Comparison of ENCODE assay signal across 8 cellular contexts in genomic region chr12:69738351-69739286, GRCh38. TPM values are rescaled to one million over a fixed set of nuclear protein-coding genes. Genes with fewer than 3 reads are reported as not detected.
DNase-seq lines count a peak whose midpoint lies in the region; TF ChIP-seq lines count a peak whose summit lies in the region.

TSS of gene RAB3IP (plus strand) at chr12:69738860. CDS start at chr12:69755409, 16,549 bp downstream.

- H3K4me3 ChIP-seq in GM08714 (ENCODE audit: low read length) (peak within 1 kb of the TSS; percentile 76), MG63 (peak within 1 kb of the TSS; percentile 63), SK-N-MC (peak within 1 kb of the TSS; percentile 97), thyroid gland (replicated peaks in 1 of 3) (peak within 1 kb of the TSS; percentile 54 to 96 (median 88))

- H3K27ac ChIP-seq in SK-N-MC (no peak within 1 kb of the TSS), thyroid gland (peak within 1 kb of the TSS; percentile 81 to 89 (median 87))

- peak in 1 of 2 donors; percentile 77 for TF ChIP-seq POLR2A in thyroid gland (IDR thresholded peaks at IDR 0.05)

- peak within 1 kb of the TSS; percentile 84 for H3K4me3 Mint-ChIP-seq in activated naive CD4-positive, alpha-beta T cell treated with anti-CD3 and anti-CD28 coated beads, Interleukin-2, amount 10 ng/mL, durations not matched to agents 7 days and 5 days
- H3K4me3 Mint-ChIP-seq in osteocyte (ENCODE audit: unreplicated experiment), result peak within 1 kb of the TSS; percentile 86

- H3K36me3 Mint-ChIP-seq in activated naive CD4-positive, alpha-beta T cell treated with anti-CD3 and anti-CD28 coated beads, Interleukin-2, amount 10 ng/mL, durations not matched to agents 7 days and 5 days, result no peaks in the 10 kb centered on the region
- H3K36me3 Mint-ChIP-seq in osteocyte (ENCODE audit: unreplicated experiment), result no peaks in the 10 kb centered on the region

- peaks cover 21% of the 10 kb centered on the region for H3K4me1 Mint-ChIP-seq in activated naive CD4-positive, alpha-beta T cell treated with anti-CD3 and anti-CD28 coated beads, Interleukin-2, amount 10 ng/mL, durations not matched to agents 7 days and 5 days
- peaks cover 10% of the 10 kb centered on the region for H3K4me1 Mint-ChIP-seq in osteocyte (ENCODE audit: unreplicated experiment)

- TF ChIP-seq CTCF in osteocyte (IDR thresholded peaks at IDR 0.05) (peak; percentile 75), thyroid gland (IDR thresholded peaks at IDR 0.05) (peak in 5 of 6 experiments; percentile 18 to 71 (median 51))

- H3K4me1 ChIP-seq in thyroid gland, result peaks cover 8 to 11% of the 10 kb centered on the region in 2 donors

- no peaks in the 10 kb centered on the region for H3K36me3 ChIP-seq in MG63
- H3K36me3 ChIP-seq in SK-N-MC (ENCODE audit: insufficient read depth, low read length), result no peaks in the 10 kb centered on the region
- H3K36me3 ChIP-seq in thyroid gland, result no peaks in the 10 kb centered on the region

- H3K27ac Mint-ChIP-seq in activated naive CD4-positive, alpha-beta T cell treated with anti-CD3 and anti-CD28 coated beads, Interleukin-2, amount 10 ng/mL, durations not matched to agents 7 days and 5 days, result peak within 1 kb of the TSS; percentile 73
- peak within 1 kb of the TSS; percentile 68 for H3K27ac Mint-ChIP-seq in osteocyte (ENCODE audit: unreplicated experiment)

- H3K9me3 ChIP-seq in MG63 (no peaks in the 10 kb centered on the region), SK-N-MC (ENCODE audit: low read depth, low read length) (no peaks in the 10 kb centered on the region), thyroid gland (no peaks in the 10 kb centered on the region)

- DNase-seq in HCEC 1CT, result peak; percentile 70
- DNase-seq in MG63, result peak; percentile 81
- DNase-seq in SK-N-MC (ENCODE audit: low read depth, low spot score), result no peak
- peak; percentile 94 for DNase-seq in activated naive CD4-positive, alpha-beta T cell treated with anti-CD3 and anti-CD28 coated beads, Interleukin-2, amount 10 ng/mL, durations not matched to agents 7 days and 5 days
- peak; percentile 93 for DNase-seq in glomerular visceral epithelial cell (ENCODE audit: extremely low spot score)
- peak; percentile 97 for DNase-seq in osteocyte (ENCODE audit: extremely low spot score, unreplicated experiment)
- DNase-seq in thyroid gland, result peak; percentile 88 to 92

- 2 to 7% methylated on average over 8 to 31 of the region's 110 CpGs for WGBS in thyroid gland, 2 donors

- intact Hi-C loops in thyroid gland (cut with DNase I), result loop anchor here (10.0 kb wide), 1 partner anchor 154 kb away; the partner anchor contains the start of gene CCT2

- H3K9ac ChIP-seq in SK-N-MC (ENCODE audit: insufficient read length), result peak within 1 kb of the TSS; percentile 68

- H3K27me3 ChIP-seq in MG63 (peaks cover 32% of the 10 kb centered on the region), thyroid gland (no peaks in the 10 kb centered on the region)

- H3K9me3 Mint-ChIP-seq in activated naive CD4-positive, alpha-beta T cell treated with anti-CD3 and anti-CD28 coated beads, Interleukin-2, amount 10 ng/mL, durations not matched to agents 7 days and 5 days, result no peaks in the 10 kb centered on the region
- no peaks in the 10 kb centered on the region for H3K9me3 Mint-ChIP-seq in osteocyte (ENCODE audit: unreplicated experiment)

- CTCF ChIA-PET in activated naive CD4-positive, alpha-beta T cell treated with anti-CD3 and anti-CD28 coated beads, Interleukin-2, amount 10 ng/mL, durations not matched to agents 7 days and 5 days (lab: Charles Lee), result interaction anchor here (1.7 kb wide), 1 partner anchor 12 kb away, joined by 4 read pairs; no protein-coding TSS in a partner anchor

- peaks cover 20% of the 10 kb centered on the region for H3K27me3 Mint-ChIP-seq in activated naive CD4-positive, alpha-beta T cell treated with anti-CD3 and anti-CD28 coated beads, Interleukin-2, amount 10 ng/mL, durations not matched to agents 7 days and 5 days
- peaks cover 4% of the 10 kb centered on the region for H3K27me3 Mint-ChIP-seq in osteocyte (ENCODE audit: unreplicated experiment)

RNA-seq across cellular contexts. Expression of gene RAB3IP, which starts in this region (rescaled TPM):
- 9.9 and 53.5 TPM in 2 replicates for total RNA-seq in MG63 (2014; rRNA removed; shearing (Covaris generic); ENCODE audit: low replicate concordance)
- total RNA-seq in osteocyte (16.5 and 16.9 TPM in 2 replicates), thyroid gland (10 to 100 TPM; 25.2 to 74.7 (median 34.7) TPM)
